Comparison of ENCODE assay signal across 1 cellular context in the genomic region with DNA sequence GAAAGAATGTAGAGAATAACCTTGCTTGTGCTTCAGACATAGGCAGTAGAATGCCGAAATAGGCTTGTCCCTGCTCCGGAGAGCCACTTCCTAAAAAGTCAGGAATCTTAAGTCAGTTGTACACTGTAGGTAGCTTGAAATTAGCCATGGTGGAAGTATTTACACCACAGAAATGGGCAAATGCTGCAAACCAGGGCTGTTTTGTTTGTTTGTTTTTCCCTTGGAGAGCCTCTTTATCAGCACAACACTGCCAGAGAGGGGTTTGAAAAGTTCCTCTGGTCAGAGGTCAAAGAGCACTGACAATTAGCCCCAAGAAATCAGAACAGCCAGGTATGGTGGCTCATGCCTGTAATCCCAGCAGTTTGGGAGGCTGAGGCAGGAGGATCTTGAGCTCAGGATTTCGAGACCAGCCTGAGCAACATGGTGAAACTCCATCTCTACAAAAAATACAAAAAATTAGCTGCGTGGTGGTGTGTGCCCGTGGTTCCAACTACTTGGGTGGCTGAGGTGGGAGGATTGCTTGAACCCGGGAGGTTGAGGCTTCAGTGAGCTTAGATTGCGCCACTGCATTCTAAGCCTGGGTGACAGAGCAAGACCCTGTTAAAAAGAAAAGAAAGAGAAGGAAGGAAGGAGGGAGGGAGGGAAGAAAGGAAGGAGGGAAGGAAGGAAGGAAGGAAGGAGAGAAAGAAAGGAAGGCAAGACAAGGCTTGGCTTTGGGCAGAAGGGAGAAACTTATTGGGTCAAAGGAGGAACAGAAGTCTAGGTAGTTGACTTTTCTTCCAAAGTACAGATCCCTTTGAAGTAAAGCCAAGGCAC.
A peak's percentile ranks its signal among the peaks of the same experiment; 100 is the strongest.
TF ChIP-seq lines count a peak whose summit lies in the region.

No MANE protein-coding gene starts in this region.

TF ChIP-seq in K562, 482 proteins besides CTCF, POLR2A, EP300 and RAD21 (continued from another document and continues in another):
- TF ChIP-seq, protein P1, sequence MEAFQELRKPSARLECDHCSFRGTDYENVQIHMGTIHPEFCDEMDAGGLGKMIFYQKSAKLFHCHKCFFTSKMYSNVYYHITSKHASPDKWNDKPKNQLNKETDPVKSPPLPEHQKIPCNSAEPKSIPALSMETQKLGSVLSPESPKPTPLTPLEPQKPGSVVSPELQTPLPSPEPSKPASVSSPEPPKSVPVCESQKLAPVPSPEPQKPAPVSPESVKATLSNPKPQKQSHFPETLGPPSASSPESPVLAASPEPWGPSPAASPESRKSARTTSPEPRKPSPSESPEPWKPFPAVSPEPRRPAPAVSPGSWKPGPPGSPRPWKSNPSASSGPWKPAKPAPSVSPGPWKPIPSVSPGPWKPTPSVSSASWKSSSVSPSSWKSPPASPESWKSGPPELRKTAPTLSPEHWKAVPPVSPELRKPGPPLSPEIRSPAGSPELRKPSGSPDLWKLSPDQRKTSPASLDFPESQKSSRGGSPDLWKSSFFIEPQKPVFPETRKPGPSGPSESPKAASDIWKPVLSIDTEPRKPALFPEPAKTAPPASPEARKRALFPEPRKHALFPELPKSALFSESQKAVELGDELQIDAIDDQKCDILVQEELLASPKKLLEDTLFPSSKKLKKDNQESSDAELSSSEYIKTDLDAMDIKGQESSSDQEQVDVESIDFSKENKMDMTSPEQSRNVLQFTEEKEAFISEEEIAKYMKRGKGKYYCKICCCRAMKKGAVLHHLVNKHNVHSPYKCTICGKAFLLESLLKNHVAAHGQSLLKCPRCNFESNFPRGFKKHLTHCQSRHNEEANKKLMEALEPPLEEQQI (IDR thresholded peaks at IDR 0.05) = no peak
- no peak for TF ChIP-seq ZNF408 (CRISPR knock-in tag; IDR thresholded peaks at IDR 0.05; ENCODE audit: low read depth)
- TF ChIP-seq HNRNPK (IDR thresholded peaks at IDR 0.05; ENCODE audit: low read depth, low read length, poor library complexity, severe bottlenecking) = no peak
- TF ChIP-seq ZNF512 (tag; IDR thresholded peaks at IDR 0.05) = peak; percentile 58
- TF ChIP-seq, protein P2, sequence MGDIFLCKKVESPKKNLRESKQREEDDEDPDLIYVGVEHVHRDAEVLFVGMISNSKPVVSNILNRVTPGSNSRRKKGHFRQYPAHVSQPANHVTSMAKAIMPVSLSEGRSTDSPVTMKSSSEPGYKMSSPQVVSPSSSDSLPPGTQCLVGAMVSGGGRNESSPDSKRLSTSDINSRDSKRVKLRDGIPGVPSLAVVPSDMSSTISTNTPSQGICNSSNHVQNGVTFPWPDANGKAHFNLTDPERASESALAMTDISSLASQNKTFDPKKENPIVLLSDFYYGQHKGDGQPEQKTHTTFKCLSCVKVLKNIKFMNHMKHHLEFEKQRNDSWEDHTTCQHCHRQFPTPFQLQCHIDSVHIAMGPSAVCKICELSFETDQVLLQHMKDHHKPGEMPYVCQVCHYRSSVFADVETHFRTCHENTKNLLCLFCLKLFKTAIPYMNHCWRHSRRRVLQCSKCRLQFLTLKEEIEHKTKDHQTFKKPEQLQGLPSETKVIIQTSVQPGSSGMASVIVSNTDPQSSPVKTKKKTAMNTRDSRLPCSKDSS (IDR thresholded peaks at IDR 0.05; ENCODE audit: low read depth, partially characterized antibody) = no peak
- no peak for TF ChIP-seq NONO (IDR thresholded peaks at IDR 0.05; ENCODE audit: low read depth in 2 of 2, low read length in 1 of 2)
- no peak for TF ChIP-seq ZBTB49 (CRISPR knock-in tag; IDR thresholded peaks at IDR 0.05; ENCODE audit: borderline replicate concordance)
- TF ChIP-seq HDAC6 (IDR thresholded peaks at IDR 0.05; ENCODE audit: low read depth, low read length) = no peak
- TF ChIP-seq KDM1A (IDR thresholded peaks at IDR 0.05) = peak; percentile 64 to 70
- no peak for TF ChIP-seq ZNF668 (CRISPR knock-in tag; IDR thresholded peaks at IDR 0.05)
- no peak for TF ChIP-seq ELF1 (tag; IDR thresholded peaks at IDR 0.05)
- no peak for TF ChIP-seq HDAC2 (IDR thresholded peaks at IDR 0.05)
- TF ChIP-seq ZBTB34 (CRISPR knock-in tag; IDR thresholded peaks at IDR 0.05) = no peak
- TF ChIP-seq CBX8 (IDR thresholded peaks at IDR 0.05; ENCODE audit: borderline replicate concordance, extremely low read depth, low read depth, low read length, poor library complexity, severe bottlenecking) = no peak
- no peak for TF ChIP-seq SMC3 (conservative IDR thresholded peaks at IDR 0.05; ENCODE audit: insufficient read depth, low read depth, low read length)
- TF ChIP-seq E2F3 (CRISPR knock-in tag; IDR thresholded peaks at IDR 0.05) = no peak
- TF ChIP-seq CAMTA2 (CRISPR knock-in tag; conservative IDR thresholded peaks at IDR 0.05) = no peak
- no peak for TF ChIP-seq POU5F1 (IDR thresholded peaks at IDR 0.05; ENCODE audit: borderline replicate concordance, low read depth, low read length, partially characterized antibody)
- no peak for TF ChIP-seq TGIF2 (CRISPR knock-in tag; IDR thresholded peaks at IDR 0.05)
- TF ChIP-seq WHSC1 (IDR thresholded peaks at IDR 0.05; ENCODE audit: low read length) = no peak
- TF ChIP-seq ERF (CRISPR knock-in tag; IDR thresholded peaks at IDR 0.05) = no peak
- TF ChIP-seq, protein P3, sequence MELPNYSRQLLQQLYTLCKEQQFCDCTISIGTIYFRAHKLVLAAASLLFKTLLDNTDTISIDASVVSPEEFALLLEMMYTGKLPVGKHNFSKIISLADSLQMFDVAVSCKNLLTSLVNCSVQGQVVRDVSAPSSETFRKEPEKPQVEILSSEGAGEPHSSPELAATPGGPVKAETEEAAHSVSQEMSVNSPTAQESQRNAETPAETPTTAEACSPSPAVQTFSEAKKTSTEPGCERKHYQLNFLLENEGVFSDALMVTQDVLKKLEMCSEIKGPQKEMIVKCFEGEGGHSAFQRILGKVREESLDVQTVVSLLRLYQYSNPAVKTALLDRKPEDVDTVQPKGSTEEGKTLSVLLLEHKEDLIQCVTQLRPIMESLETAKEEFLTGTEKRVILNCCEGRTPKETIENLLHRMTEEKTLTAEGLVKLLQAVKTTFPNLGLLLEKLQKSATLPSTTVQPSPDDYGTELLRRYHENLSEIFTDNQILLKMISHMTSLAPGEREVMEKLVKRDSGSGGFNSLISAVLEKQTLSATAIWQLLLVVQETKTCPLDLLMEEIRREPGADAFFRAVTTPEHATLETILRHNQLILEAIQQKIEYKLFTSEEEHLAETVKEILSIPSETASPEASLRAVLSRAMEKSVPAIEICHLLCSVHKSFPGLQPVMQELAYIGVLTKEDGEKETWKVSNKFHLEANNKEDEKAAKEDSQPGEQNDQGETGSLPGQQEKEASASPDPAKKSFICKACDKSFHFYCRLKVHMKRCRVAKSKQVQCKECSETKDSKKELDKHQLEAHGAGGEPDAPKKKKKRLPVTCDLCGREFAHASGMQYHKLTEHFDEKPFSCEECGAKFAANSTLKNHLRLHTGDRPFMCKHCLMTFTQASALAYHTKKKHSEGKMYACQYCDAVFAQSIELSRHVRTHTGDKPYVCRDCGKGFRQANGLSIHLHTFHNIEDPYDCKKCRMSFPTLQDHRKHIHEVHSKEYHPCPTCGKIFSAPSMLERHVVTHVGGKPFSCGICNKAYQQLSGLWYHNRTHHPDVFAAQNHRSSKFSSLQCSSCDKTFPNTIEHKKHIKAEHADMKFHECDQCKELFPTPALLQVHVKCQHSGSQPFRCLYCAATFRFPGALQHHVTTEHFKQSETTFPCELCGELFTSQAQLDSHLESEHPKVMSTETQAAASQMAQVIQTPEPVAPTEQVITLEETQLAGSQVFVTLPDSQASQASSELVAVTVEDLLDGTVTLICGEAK (IDR thresholded peaks at IDR 0.05) = no peak
- TF ChIP-seq, protein P3 (CRISPR knock-in tag; IDR thresholded peaks at IDR 0.05) = no peak
- no peak for TF ChIP-seq POLR3A (IDR thresholded peaks at IDR 0.05; ENCODE audit: borderline replicate concordance, extremely low read depth, insufficient read depth, insufficient read length)
- TF ChIP-seq SRSF3 (IDR thresholded peaks at IDR 0.05; ENCODE audit: insufficient read depth, low read length) = no peak
- TF ChIP-seq ARID3A (IDR thresholded peaks at IDR 0.05; ENCODE audit: borderline replicate concordance, low read depth, low read length) = no peak
- 0 out of 2 replicates have a peak, but pooled peaks have one; percentile 39 for TF ChIP-seq ZBTB17 (CRISPR knock-in tag; IDR thresholded peaks at IDR 0.05)
- TF ChIP-seq ELF4 (CRISPR knock-in tag; IDR thresholded peaks at IDR 0.05) = no peak
- TF ChIP-seq SMAD1 (IDR thresholded peaks at IDR 0.05; ENCODE audit: low read depth, low read length, partially characterized antibody) = no peak
- no peak for TF ChIP-seq PPARD (CRISPR knock-in tag; IDR thresholded peaks at IDR 0.05)
- no peak for TF ChIP-seq ILF3 (IDR thresholded peaks at IDR 0.05; ENCODE audit: borderline replicate concordance)
- TF ChIP-seq SMARCE1 (IDR thresholded peaks at IDR 0.05) = no peak
